In genomic region chr3:185874119-185874518, GRCh38 we compare ENCODE assay signal across 26 cellular contexts. TPM values are rescaled to one million over a fixed set of nuclear protein-coding genes. Genes with fewer than 3 reads are reported as not detected.
A peak's percentile ranks its signal among the peaks of the same experiment; 100 is the strongest.
DNase-seq lines count a peak whose midpoint lies in the region; ATAC-seq and TF ChIP-seq lines count a peak whose summit lies in the region.
"Had no signal": no experiment of that assay in that cellular context is flagged by ENCODE, and none has a peak within 500 bp of the region (broad histone marks: within the 10 kb centered on the region; RNA-seq: fewer than 3 reads in every experiment).

No MANE protein-coding gene starts in this region.

- H2AFZ ChIP-seq in Karpas-422 (ENCODE audit: low read length) = no peak overlapping the region
- H2AFZ ChIP-seq: PC-9 had no signal

- H3K27ac Mint-ChIP-seq in WTC11 (peak overlapping the region; percentile 88), memory B cell (peak overlapping the region; percentile 58)
- H3K27ac Mint-ChIP-seq: CD14-positive monocyte, T-cell had no signal

- CTCF ChIA-PET in WTC11 (lab: Charles Lee) = interaction anchor here (0.9 to 3.1 kb wide), 5 partner anchors 9 to 214 kb away, joined by 4 to 9 read pairs (median 6); no protein-coding TSS in a partner anchor

- TF ChIP-seq CTCF in WTC11 (IDR thresholded peaks at IDR 0.05) = no peak

- DNase-seq in NCI-H526 (lab: John Stamatoyannopoulos, UW) (peak; percentile 32 to 44), NCI-H526 treated with DMSO at 0.1 percent for 48 hours (lab: John Stamatoyannopoulos, UW) (no peak), NCI-H146 treated with DMSO at 0.1 percent for 48 hours (lab: John Stamatoyannopoulos, UW; ENCODE audit: unreplicated experiment) (peak; percentile 76), WTC11 (ENCODE audit: low spot score) (no peak), memory B cell (ENCODE audit: low spot score in 2 of 2) (no peak), Karpas-422 (no peak), LoVo (ENCODE audit: low spot score) (no peak)
- DNase-seq: 8988T; ACHN; BE2C; CD8-positive, alpha-beta memory T cell; DMS 273 treated with DMSO at 0.1 percent for 48 hours; DND-41; IMR-90; NCI-H1092; NCI-H1417 treated with DMSO at 0.1 percent for 48 hours; NCI-H187 treated with DMSO at 0.1 percent for 48 hours; NCI-H2107; NCI-H524 treated with DMSO at 0.1 percent for 48 hours; NK-92 treated with Interleukin-12 subunit alpha and Interleukin-12 subunit beta, amount 100 ng/mL, for 24 hours; PC-9; Right ventricle myocardium superior; T-cell had no signal

- no peaks in the 10 kb centered on the region for H3K27me3 ChIP-seq in Karpas-422 (ENCODE audit: low read length)

- POLR2A ChIA-PET in WTC11 (lab: Charles Lee) = no interaction called here

- H3K9me3 Mint-ChIP-seq in WTC11 = no peaks in the 10 kb centered on the region
- H3K9me3 Mint-ChIP-seq in memory B cell = no peaks in the 10 kb centered on the region
- H3K9me3 Mint-ChIP-seq: CD8-positive, alpha-beta memory T cell; T-cell had no signal

- H3K27me3 Mint-ChIP-seq in WTC11 (ENCODE audit: low read depth) = no peaks in the 10 kb centered on the region
- H3K27me3 Mint-ChIP-seq in memory B cell = peaks cover 7% of the 10 kb centered on the region

- H4K20me1 ChIP-seq in Karpas-422 (ENCODE audit: insufficient read depth, low read depth, low read length) = no peaks in the 10 kb centered on the region

- H3K4me2 ChIP-seq in Karpas-422 (ENCODE audit: low read depth, low read length, poor library complexity, severe bottlenecking) = no peak overlapping the region
- H3K4me2 ChIP-seq: KMS-11, PC-9 had no signal

- ATAC-seq in WTC11 (peak; percentile 51), memory B cell (ENCODE audit: low read depth) (no peak)
- ATAC-seq: T-cell had no signal

- H3K4me1 ChIP-seq in Karpas-422 (ENCODE audit: low read length) = peaks cover 4% of the 10 kb centered on the region
- H3K4me1 ChIP-seq: BE2C, SJSA1 had no signal

- H3K9ac ChIP-seq in Karpas-422 (ENCODE audit: low read length) = no peak overlapping the region
- H3K9ac ChIP-seq: KMS-11 had no signal

- no peaks in the 10 kb centered on the region for H3K9me3 ChIP-seq in Karpas-422 (ENCODE audit: low read length)
- H3K9me3 ChIP-seq: BE2C, SJSA1 had no signal

- no peaks in the 10 kb centered on the region for H3K36me3 Mint-ChIP-seq in WTC11
- no peaks in the 10 kb centered on the region for H3K36me3 Mint-ChIP-seq in memory B cell
- H3K36me3 Mint-ChIP-seq: CD14-positive monocyte; CD8-positive, alpha-beta memory T cell; T-cell had no signal

- H3K4me1 Mint-ChIP-seq in WTC11 = peaks cover 15% of the 10 kb centered on the region
- H3K4me1 Mint-ChIP-seq in memory B cell = peaks cover 4% of the 10 kb centered on the region
- H3K4me1 Mint-ChIP-seq: CD14-positive monocyte; CD8-positive, alpha-beta memory T cell; T-cell had no signal

- H3K4me3 Mint-ChIP-seq in WTC11 (no peak overlapping the region), memory B cell (no peak overlapping the region)
- H3K4me3 Mint-ChIP-seq: CD14-positive monocyte; CD8-positive, alpha-beta memory T cell; T-cell had no signal

- no peak overlapping the region for H3K4me3 ChIP-seq in Karpas-422 (ENCODE audit: low read length)
- H3K4me3 ChIP-seq: PC-9, SJSA1 had no signal

- no peaks in the 10 kb centered on the region for H3K36me3 ChIP-seq in Karpas-422 (ENCODE audit: insufficient read depth, low read length)
- H3K36me3 ChIP-seq: BE2C, SJSA1 had no signal

- no peaks in the 10 kb centered on the region for H3K9me2 ChIP-seq in Karpas-422 (replicated peaks; ENCODE audit: insufficient read depth, low read length)

- H3K79me2 ChIP-seq in Karpas-422 (ENCODE audit: low read length) = no peaks in the 10 kb centered on the region

- no peak overlapping the region for H3K27ac ChIP-seq in Karpas-422 (ENCODE audit: low read length)
- H3K27ac ChIP-seq: KMS-11, PC-9, SJSA1 had no signal

TF ChIP-seq in WTC11, 78 proteins besides CTCF, POLR2A, EP300 and RAD21 (continues in another document):
- TF ChIP-seq PRDM15 (CRISPR knock-in tag; IDR thresholded peaks at IDR 0.05) (no peak), ZNF532 (CRISPR knock-in tag; IDR thresholded peaks at IDR 0.05; ENCODE audit: borderline replicate concordance) (no peak), HMGXB4 (CRISPR knock-in tag; IDR thresholded peaks at IDR 0.05) (no peak), ZNF423 (CRISPR knock-in tag; IDR thresholded peaks at IDR 0.05) (no peak), E2F4 (CRISPR knock-in tag; IDR thresholded peaks at IDR 0.05; ENCODE audit: borderline replicate concordance, low read depth) (no peak), ESRRA (CRISPR knock-in tag; IDR thresholded peaks at IDR 0.05; ENCODE audit: borderline replicate concordance) (no peak)

RNA-seq across cellular contexts. Expression of gene IGF2BP2, which starts 49.3 kb away (rescaled TPM):
- total RNA-seq in WTC11 (2021) = 133 to 157 TPM (median 150 TPM) in 3 replicates
- total RNA-seq in Karpas-422 (2014; rRNA removed; shearing (Covaris generic); ENCODE audit: low replicate concordance) = 0.18 and 0.67 TPM in 2 replicates

Comparison
In these comparisons a context has a peak if more than half of its experiments do, and no peak if none do; other contexts are left out.
1. DNase-seq: peak in NCI-H526 (2 of 2) and NCI-H146 treated with DMSO at 0.1 percent for 48 hours (single experiment); none in NCI-H526 treated with DMSO at 0.1 percent for 48 hours (single experiment), WTC11 (single experiment), memory B cell (0 of 2), Karpas-422 (single experiment) and LoVo (single experiment).
2. RNA of gene IGF2BP2, which starts 49.3 kb away (total RNA-seq): 133 to 157 TPM in WTC11; 0.18 to 0.67 TPM in Karpas-422; every median in the first group is over 10 times any median in the second.